ENCODE assay signal across 2 cellular contexts in the genomic region with DNA sequence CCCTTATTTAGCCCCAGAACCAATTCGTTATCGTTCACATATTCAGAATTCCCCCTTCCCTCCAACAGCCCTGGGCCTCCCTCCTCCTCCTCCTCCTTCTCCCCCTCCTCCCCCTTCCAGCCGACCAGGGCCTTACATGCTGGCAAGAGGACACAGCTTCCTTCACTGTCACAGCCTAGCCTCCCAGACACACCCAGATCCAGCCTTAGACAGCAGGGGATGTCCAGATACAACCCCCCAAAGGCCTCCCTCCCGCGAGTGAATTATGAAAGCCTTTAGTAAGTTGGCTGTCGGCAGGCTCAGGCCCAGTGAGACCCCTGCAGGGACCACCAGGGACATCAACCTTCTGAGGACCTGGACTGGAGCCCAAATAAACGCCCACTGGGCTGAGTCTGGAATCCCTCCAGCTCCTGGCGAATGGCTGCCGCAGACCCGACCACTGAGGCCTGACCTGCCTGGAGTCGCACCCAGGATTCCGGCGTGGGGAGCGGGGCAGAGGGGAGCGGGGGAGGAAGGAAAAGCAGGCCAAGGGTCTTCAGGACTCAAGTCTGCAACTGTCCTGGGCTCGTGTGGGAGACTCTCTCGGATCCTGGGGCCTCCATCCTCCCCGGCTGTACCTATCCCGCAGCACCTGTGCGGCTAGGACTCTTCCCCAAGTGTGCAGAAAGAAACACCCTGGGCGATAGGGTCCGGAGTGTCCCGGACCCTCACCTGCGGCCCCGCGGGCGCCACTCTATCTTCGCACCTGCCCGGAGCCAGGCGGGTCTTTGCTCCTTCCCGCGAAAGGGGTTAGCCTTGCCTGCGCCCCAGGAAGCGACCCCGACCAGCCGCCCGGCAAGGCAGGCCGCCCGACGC.
TF ChIP-seq lines count a peak whose summit lies in the region.

No MANE protein-coding gene starts in this region.

TF ChIP-seq in SK-N-SH treated with all-trans-retinoic acid at 6 μM for 48 hours, 23 proteins besides CTCF, POLR2A, EP300 and RAD21:
- TF ChIP-seq SNAI2 (CRISPR knock-in tag; IDR thresholded peaks at IDR 0.05) = no peak
- TF ChIP-seq, protein P1, sequence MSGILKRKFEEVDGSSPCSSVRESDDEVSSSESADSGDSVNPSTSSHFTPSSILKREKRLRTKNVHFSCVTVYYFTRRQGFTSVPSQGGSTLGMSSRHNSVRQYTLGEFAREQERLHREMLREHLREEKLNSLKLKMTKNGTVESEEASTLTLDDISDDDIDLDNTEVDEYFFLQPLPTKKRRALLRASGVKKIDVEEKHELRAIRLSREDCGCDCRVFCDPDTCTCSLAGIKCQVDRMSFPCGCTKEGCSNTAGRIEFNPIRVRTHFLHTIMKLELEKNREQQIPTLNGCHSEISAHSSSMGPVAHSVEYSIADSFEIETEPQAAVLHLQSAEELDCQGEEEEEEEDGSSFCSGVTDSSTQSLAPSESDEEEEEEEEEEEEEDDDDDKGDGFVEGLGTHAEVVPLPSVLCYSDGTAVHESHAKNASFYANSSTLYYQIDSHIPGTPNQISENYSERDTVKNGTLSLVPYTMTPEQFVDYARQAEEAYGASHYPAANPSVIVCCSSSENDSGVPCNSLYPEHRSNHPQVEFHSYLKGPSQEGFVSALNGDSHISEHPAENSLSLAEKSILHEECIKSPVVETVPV (CRISPR knock-in tag; IDR thresholded peaks at IDR 0.05) = no peak
- no peak for TF ChIP-seq TCF4 (CRISPR knock-in tag; IDR thresholded peaks at IDR 0.05; ENCODE audit: borderline replicate concordance)
- no peak for TF ChIP-seq RARB (CRISPR knock-in tag; IDR thresholded peaks at IDR 0.05)
- TF ChIP-seq, protein P2, sequence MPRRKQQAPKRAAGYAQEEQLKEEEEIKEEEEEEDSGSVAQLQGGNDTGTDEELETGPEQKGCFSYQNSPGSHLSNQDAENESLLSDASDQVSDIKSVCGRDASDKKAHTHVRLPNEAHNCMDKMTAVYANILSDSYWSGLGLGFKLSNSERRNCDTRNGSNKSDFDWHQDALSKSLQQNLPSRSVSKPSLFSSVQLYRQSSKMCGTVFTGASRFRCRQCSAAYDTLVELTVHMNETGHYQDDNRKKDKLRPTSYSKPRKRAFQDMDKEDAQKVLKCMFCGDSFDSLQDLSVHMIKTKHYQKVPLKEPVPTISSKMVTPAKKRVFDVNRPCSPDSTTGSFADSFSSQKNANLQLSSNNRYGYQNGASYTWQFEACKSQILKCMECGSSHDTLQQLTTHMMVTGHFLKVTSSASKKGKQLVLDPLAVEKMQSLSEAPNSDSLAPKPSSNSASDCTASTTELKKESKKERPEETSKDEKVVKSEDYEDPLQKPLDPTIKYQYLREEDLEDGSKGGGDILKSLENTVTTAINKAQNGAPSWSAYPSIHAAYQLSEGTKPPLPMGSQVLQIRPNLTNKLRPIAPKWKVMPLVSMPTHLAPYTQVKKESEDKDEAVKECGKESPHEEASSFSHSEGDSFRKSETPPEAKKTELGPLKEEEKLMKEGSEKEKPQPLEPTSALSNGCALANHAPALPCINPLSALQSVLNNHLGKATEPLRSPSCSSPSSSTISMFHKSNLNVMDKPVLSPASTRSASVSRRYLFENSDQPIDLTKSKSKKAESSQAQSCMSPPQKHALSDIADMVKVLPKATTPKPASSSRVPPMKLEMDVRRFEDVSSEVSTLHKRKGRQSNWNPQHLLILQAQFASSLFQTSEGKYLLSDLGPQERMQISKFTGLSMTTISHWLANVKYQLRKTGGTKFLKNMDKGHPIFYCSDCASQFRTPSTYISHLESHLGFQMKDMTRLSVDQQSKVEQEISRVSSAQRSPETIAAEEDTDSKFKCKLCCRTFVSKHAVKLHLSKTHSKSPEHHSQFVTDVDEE (CRISPR knock-in tag; IDR thresholded peaks at IDR 0.05) = no peak
- TF ChIP-seq ZNF565 (CRISPR knock-in tag; conservative IDR thresholded peaks at IDR 0.05; ENCODE audit: low read depth) = no peak
- no peak for TF ChIP-seq ISL1 (CRISPR knock-in tag; IDR thresholded peaks at IDR 0.05)
- no peak for TF ChIP-seq ZNF70 (CRISPR knock-in tag; IDR thresholded peaks at IDR 0.05)
- no peak for TF ChIP-seq ZFP3 (CRISPR knock-in tag; IDR thresholded peaks at IDR 0.05)
- no peak for TF ChIP-seq OSR1 (CRISPR knock-in tag; IDR thresholded peaks at IDR 0.05)
- TF ChIP-seq ZFP30 (CRISPR knock-in tag; IDR thresholded peaks at IDR 0.05) = no peak

TF ChIP-seq in endothelial cell of umbilical vein, 7 proteins besides CTCF, POLR2A, EP300 and RAD21:
- TF ChIP-seq GATA2 (IDR thresholded peaks at IDR 0.05; ENCODE audit: insufficient read depth, insufficient read length, low read depth, low read length) = no peak
- TF ChIP-seq FOS (IDR thresholded peaks at IDR 0.05; ENCODE audit: borderline replicate concordance, insufficient read depth, low read length) = no peak
- no peak for TF ChIP-seq JUN (IDR thresholded peaks at IDR 0.05; ENCODE audit: borderline replicate concordance, insufficient read depth, insufficient read length, low read depth)
